ENCODE assay signal across 24 cellular contexts in genomic region chr6:22709804-22710203, GRCh38.
A peak's percentile ranks its signal among the peaks of the same experiment; 100 is the strongest.
DNase-seq lines count a peak whose midpoint lies in the region; FAIRE-seq and TF ChIP-seq lines count a peak whose summit lies in the region.
"Had no signal": no experiment of that assay in that cellular context is flagged by ENCODE, and none has a peak within 500 bp of the region (broad histone marks: within the 10 kb centered on the region; RNA-seq: fewer than 3 reads in every experiment).

No MANE protein-coding gene starts in this region.

- no peaks in the 10 kb centered on the region for H3K79me2 ChIP-seq in neural progenitor cell (ENCODE audit: low read depth)

- H3K4me2 ChIP-seq in neural progenitor cell = no peak overlapping the region

- H3K27me3 Mint-ChIP-seq in neural progenitor cell (ENCODE audit: insufficient read depth, low read depth) = no peaks in the 10 kb centered on the region
- H3K27me3 Mint-ChIP-seq: activated CD4-positive, alpha-beta T cell treated with anti-CD3 and anti-CD28 coated beads, Interleukin-2, amount 10 ng/mL, durations not matched to agents 7 days and 5 days; activated naive CD8-positive, alpha-beta T cell treated with anti-CD3 and anti-CD28 coated beads, Interleukin-2, amount 10 ng/mL, durations not matched to agents 7 days and 5 days; effector memory CD8-positive, alpha-beta T cell; stimulated activated naive CD8-positive, alpha-beta T cell treated with anti-CD3 and anti-CD28 coated beads, Interleukin-15, Interleukin-2, amounts not matched to agents 100 ng/mL and 50 ng/mL, for 24 hours had no signal

- H3K9ac ChIP-seq in neural progenitor cell = no peak overlapping the region

- H3K36me3 Mint-ChIP-seq in neural progenitor cell = no peaks in the 10 kb centered on the region
- H3K36me3 Mint-ChIP-seq: activated naive CD8-positive, alpha-beta T cell treated with anti-CD3 and anti-CD28 coated beads, Interleukin-2, amount 10 ng/mL, durations not matched to agents 7 days and 5 days had no signal

- no peak overlapping the region for H3K4me3 Mint-ChIP-seq in neural progenitor cell
- H3K4me3 Mint-ChIP-seq: activated CD4-positive, alpha-beta T cell treated with anti-CD3 and anti-CD28 coated beads, Interleukin-2, amount 10 ng/mL, durations not matched to agents 7 days and 5 days; activated naive CD8-positive, alpha-beta T cell treated with anti-CD3 and anti-CD28 coated beads, Interleukin-2, amount 10 ng/mL, durations not matched to agents 7 days and 5 days; effector memory CD8-positive, alpha-beta T cell; stimulated activated naive CD8-positive, alpha-beta T cell treated with anti-CD3 and anti-CD28 coated beads, Interleukin-15, Interleukin-2, amounts not matched to agents 100 ng/mL and 50 ng/mL, for 24 hours had no signal

- H2AFZ ChIP-seq in neural progenitor cell (replicated peaks) = peak overlapping the region; percentile 54

- H3K9me3 Mint-ChIP-seq in neural progenitor cell = no peaks in the 10 kb centered on the region
- H3K9me3 Mint-ChIP-seq: activated CD4-positive, alpha-beta T cell treated with anti-CD3 and anti-CD28 coated beads, Interleukin-2, amount 10 ng/mL, durations not matched to agents 7 days and 5 days; activated naive CD8-positive, alpha-beta T cell treated with anti-CD3 and anti-CD28 coated beads, Interleukin-2, amount 10 ng/mL, durations not matched to agents 7 days and 5 days; stimulated activated naive CD8-positive, alpha-beta T cell treated with anti-CD3 and anti-CD28 coated beads, Interleukin-15, Interleukin-2, amounts not matched to agents 100 ng/mL and 50 ng/mL, for 24 hours had no signal

- H3K9me3 ChIP-seq in neural progenitor cell (ENCODE audit: low read depth) = no peaks in the 10 kb centered on the region
- H3K9me3 ChIP-seq: heart right ventricle, left lung, neutrophil, SJSA1, transverse colon had no signal

- DNase-seq in AG08396 (ENCODE audit: low spot score) (peak; percentile 5), M059J (ENCODE audit: low read depth) (peak; percentile 3), fibroblast of villous mesenchyme (ENCODE audit: low read depth) (peak; percentile 52), neural progenitor cell (ENCODE audit: low spot score) (no peak), midbrain (lab: John Stamatoyannopoulos, UW) (no peak), NCI-H748 treated with DMSO at 0.1 percent for 48 hours (lab: John Stamatoyannopoulos, UW) (no peak), GM12892 (ENCODE audit: insufficient read length) (no peak)
- no peak for DNase-seq in activated CD4-positive, alpha-beta T cell treated with anti-CD3 and anti-CD28 coated beads, Interleukin-2, amount 50 U/mL, for 48 hours
- DNase-seq: activated CD4-positive, alpha-beta T cell treated with anti-CD3 and anti-CD28 coated beads, Interleukin-2, amount 10 ng/mL, durations not matched to agents 7 days and 5 days; activated naive CD8-positive, alpha-beta T cell treated with anti-CD3 and anti-CD28 coated beads, Interleukin-2, amount 10 ng/mL, durations not matched to agents 7 days and 5 days; brain microvascular endothelial cell; effector memory CD8-positive, alpha-beta T cell; H7; heart right ventricle; left lung; NCI-H1436 treated with DMSO at 0.1 percent for 48 hours; NCI-H524; T-helper 2 cell; transverse colon; WERI-Rb-1 had no signal

- TF ChIP-seq CTCF in fibroblast of villous mesenchyme (IDR thresholded peaks at IDR 0.05; ENCODE audit: insufficient read depth, low read depth, low read length) = no peak
- TF ChIP-seq CTCF in neural progenitor cell (IDR thresholded peaks at IDR 0.05) = no peak

- no peak for TF ChIP-seq POLR2A in GM12892 (IDR thresholded peaks at IDR 0.05; ENCODE audit: low read depth, low read length)

- no peak overlapping the region for H3K27ac Mint-ChIP-seq in neural progenitor cell
- H3K27ac Mint-ChIP-seq: activated CD4-positive, alpha-beta T cell treated with anti-CD3 and anti-CD28 coated beads, Interleukin-2, amount 10 ng/mL, durations not matched to agents 7 days and 5 days; activated naive CD8-positive, alpha-beta T cell treated with anti-CD3 and anti-CD28 coated beads, Interleukin-2, amount 10 ng/mL, durations not matched to agents 7 days and 5 days; effector memory CD8-positive, alpha-beta T cell; stimulated activated naive CD8-positive, alpha-beta T cell treated with anti-CD3 and anti-CD28 coated beads, Interleukin-15, Interleukin-2, amounts not matched to agents 100 ng/mL and 50 ng/mL, for 24 hours had no signal

- H4K20me1 ChIP-seq in neural progenitor cell (ENCODE audit: low read depth) = no peaks in the 10 kb centered on the region

- FAIRE-seq in GM12892 (lab: Jason Lieb, UNC) = no peak
- FAIRE-seq: colon had no signal

- H3K4me3 ChIP-seq in fibroblast of villous mesenchyme (ENCODE audit: low read depth, low read length) = no peak overlapping the region
- no peak overlapping the region for H3K4me3 ChIP-seq in neural progenitor cell
- H3K4me3 ChIP-seq: heart right ventricle, left lung, SJSA1, transverse colon had no signal

- no peaks in the 10 kb centered on the region for H3K27me3 ChIP-seq in neural progenitor cell
- H3K27me3 ChIP-seq: brain microvascular endothelial cell, heart right ventricle, left lung, neutrophil, SJSA1, transverse colon had no signal

- H3K4me1 Mint-ChIP-seq in neural progenitor cell = peaks cover 15% of the 10 kb centered on the region
- H3K4me1 Mint-ChIP-seq: activated CD4-positive, alpha-beta T cell treated with anti-CD3 and anti-CD28 coated beads, Interleukin-2, amount 10 ng/mL, durations not matched to agents 7 days and 5 days; activated naive CD8-positive, alpha-beta T cell treated with anti-CD3 and anti-CD28 coated beads, Interleukin-2, amount 10 ng/mL, durations not matched to agents 7 days and 5 days had no signal

- H3K27ac ChIP-seq in neural progenitor cell = no peak overlapping the region
- H3K27ac ChIP-seq: brain microvascular endothelial cell, heart right ventricle, left lung, neutrophil, SJSA1, transverse colon, WERI-Rb-1 had no signal

- no peaks in the 10 kb centered on the region for H3K36me3 ChIP-seq in neural progenitor cell
- H3K36me3 ChIP-seq: brain microvascular endothelial cell, heart right ventricle, left lung, neutrophil, SJSA1, transverse colon, WERI-Rb-1 had no signal

- H3F3A ChIP-seq in neural progenitor cell (ENCODE audit: low read depth) = no peaks in the 10 kb centered on the region

- H3K4me1 ChIP-seq in neural progenitor cell = peaks cover 6% of the 10 kb centered on the region
- H3K4me1 ChIP-seq: left lung, SJSA1, transverse colon had no signal

Comparison
In these comparisons a context has a peak if more than half of its experiments do, and no peak if none do; other contexts are left out.
1. DNase-seq: peak in AG08396 (single experiment), M059J (single experiment) and fibroblast of villous mesenchyme (single experiment); none in neural progenitor cell (single experiment), midbrain (single experiment), activated CD4-positive, alpha-beta T cell treated with anti-CD3 and anti-CD28 coated beads, Interleukin-2, amount 50 U/mL, for 48 hours (0 of 2), NCI-H748 treated with DMSO at 0.1 percent for 48 hours (single experiment) and GM12892 (single experiment).